In genomic region chr17:78123258-78123929, GRCh38 we compare ENCODE assay signal across 18 cellular contexts. TPM values are rescaled to one million over a fixed set of nuclear protein-coding genes. Genes with fewer than 3 reads are reported as not detected.
DNase-seq lines count a peak whose midpoint lies in the region; ATAC-seq and TF ChIP-seq lines count a peak whose summit lies in the region.
"Had no signal": no experiment of that assay in that cellular context is flagged by ENCODE, and none has a peak within 500 bp of the region (broad histone marks: within the 10 kb centered on the region; RNA-seq: fewer than 3 reads in every experiment).

No MANE protein-coding gene starts in this region.

- peaks cover 65% of the 10 kb centered on the region for H3K4me1 Mint-ChIP-seq in CD4-positive, alpha-beta T cell (ENCODE audit: low read depth)
- peaks cover 50% of the 10 kb centered on the region for H3K4me1 Mint-ChIP-seq in activated naive CD8-positive, alpha-beta T cell treated with anti-CD3 and anti-CD28 coated beads for 36 hours
- H3K4me1 Mint-ChIP-seq in nephron: peaks cover 15% of the 10 kb centered on the region

- CTCF ChIA-PET in CD4-positive, alpha-beta T cell (lab: Charles Lee): interaction anchor here (1.1 to 6.5 kb wide), 5 partner anchors 10 to 46 kb away, joined by 3 to 38 read pairs (median 24); no protein-coding TSS in a partner anchor
- CTCF ChIA-PET in HEK293 (lab: Yijun Ruan, JAX): interaction anchor here (0.6 to 3.3 kb wide), 4 partner anchors 11 to 1017 kb away, joined by 3 to 10 read pairs (median 4); no protein-coding TSS in a partner anchor

- no peaks in the 10 kb centered on the region for H3K9me3 Mint-ChIP-seq in CD4-positive, alpha-beta T cell
- no peaks in the 10 kb centered on the region for H3K9me3 Mint-ChIP-seq in activated naive CD8-positive, alpha-beta T cell treated with anti-CD3 and anti-CD28 coated beads for 36 hours
- no peaks in the 10 kb centered on the region for H3K9me3 Mint-ChIP-seq in nephron

- no peaks in the 10 kb centered on the region for H3K27me3 Mint-ChIP-seq in CD4-positive, alpha-beta T cell
- no peaks in the 10 kb centered on the region for H3K27me3 Mint-ChIP-seq in activated naive CD8-positive, alpha-beta T cell treated with anti-CD3 and anti-CD28 coated beads for 36 hours
- no peaks in the 10 kb centered on the region for H3K27me3 Mint-ChIP-seq in nephron (ENCODE audit: low read depth)

- peak overlapping the region; percentile 92 for H3K27ac ChIP-seq in CD4-positive, alpha-beta T cell (ENCODE audit: low read depth, low read length)
- H3K27ac ChIP-seq in HEK293 (ENCODE audit: extremely low read depth, low read depth, low read length): no peak overlapping the region
- H3K27ac ChIP-seq: gastrocnemius medialis, SJCRH30, uterus had no signal

- H3K4me3 ChIP-seq in HEK293 (ENCODE audit: low read depth, low read length): no peak overlapping the region
- H3K4me3 ChIP-seq: gastrocnemius medialis, SJCRH30, uterus had no signal

- H3K36me3 Mint-ChIP-seq in CD4-positive, alpha-beta T cell (ENCODE audit: low read depth): peaks cover 85% of the 10 kb centered on the region
- peaks cover 49% of the 10 kb centered on the region for H3K36me3 Mint-ChIP-seq in activated naive CD8-positive, alpha-beta T cell treated with anti-CD3 and anti-CD28 coated beads for 36 hours
- peaks cover 12% of the 10 kb centered on the region for H3K36me3 Mint-ChIP-seq in nephron (ENCODE audit: low read depth)

- no peak for DNase-seq in CD4-positive, alpha-beta T cell
- no peak for DNase-seq in activated naive CD8-positive, alpha-beta T cell treated with anti-CD3 and anti-CD28 coated beads for 36 hours
- no peak for DNase-seq in NCI-H345 (lab: John Stamatoyannopoulos, UW)
- no peak for DNase-seq in COLO829 (ENCODE audit: low spot score)
- DNase-seq: BE2C; DND-41; gastrocnemius medialis; H7; KBM-7; NCI-H1436; SJCRH30; stimulated activated CD4-positive, alpha-beta T cell treated with anti-CD3 and anti-CD28 coated beads, Interleukin-4, amount 100 ng/mL, for 24 hours; uterus had no signal

- no peak for TF ChIP-seq CTCF in CD4-positive, alpha-beta T cell (IDR thresholded peaks at IDR 0.05)
- TF ChIP-seq CTCF in HEK293 (tag by site-specific recombination; IDR thresholded peaks at IDR 0.05) (no peak), nephron (IDR thresholded peaks at IDR 0.05; ENCODE audit: unreplicated experiment in 3 of 3) (no peak)

- no peaks in the 10 kb centered on the region for H3K9me3 ChIP-seq in CD4-positive, alpha-beta T cell (ENCODE audit: control insufficient read depth, low read length)
- H3K9me3 ChIP-seq in HEK293 (ENCODE audit: control insufficient read depth, insufficient read depth, low read depth, low read length): no peaks in the 10 kb centered on the region
- H3K9me3 ChIP-seq: BE2C, gastrocnemius medialis, SJCRH30, uterus had no signal

- no peaks in the 10 kb centered on the region for H3K27me3 ChIP-seq in CD4-positive, alpha-beta T cell (ENCODE audit: control insufficient read depth, insufficient read depth, low read length)
- H3K27me3 ChIP-seq: BE2C, SJCRH30 had no signal

- peaks cover 6% of the 10 kb centered on the region; the same call in 1 of the 2 replicates for H3K4me1 ChIP-seq in HEK293 (ENCODE audit: control insufficient read depth, insufficient read depth, low read length)

- peak overlapping the region; percentile 83 for H3K27ac Mint-ChIP-seq in CD4-positive, alpha-beta T cell
- H3K27ac Mint-ChIP-seq in activated naive CD8-positive, alpha-beta T cell treated with anti-CD3 and anti-CD28 coated beads for 36 hours: peak overlapping the region; percentile 93
- H3K27ac Mint-ChIP-seq in nephron: no peak overlapping the region

- peaks cover 7 to 21% of the 10 kb centered on the region in 2 experiments; a peak in 2 of 3 replicates for H3K36me3 ChIP-seq in HEK293 (ENCODE audit: control insufficient read depth in 2 of 2, insufficient read depth in 1 of 2, low read length in 2 of 2)
- H3K36me3 ChIP-seq: BE2C, gastrocnemius medialis, uterus had no signal

- ATAC-seq in CD4-positive, alpha-beta T cell (ENCODE audit: poor library complexity): no peak
- no peak for ATAC-seq in GM21526 (IDR thresholded peaks at IDR 0.05; ENCODE audit: low FRiP score, unreplicated experiment)
- ATAC-seq: gastrocnemius medialis had no signal

- POLR2A ChIA-PET in CD4-positive, alpha-beta T cell (lab: Charles Lee): interaction anchor here (9.8 to 15.4 kb wide), 2 partner anchors 11 to 14 kb away, joined by 151 to 766 read pairs; partner anchors contain the start of gene TMC8
- POLR2A ChIA-PET in HEK293 (lab: Yijun Ruan, JAX): no interaction called here

- intact Hi-C loops in CD4-positive, alpha-beta T cell (cut with DNase I, micrococcal nuclease): loop anchor here in 1 of 2 experiments (10.0 kb wide), 2 partner anchors 241 to 301 kb away; partner anchors contain the start of gene SOCS3

- H3K4me3 Mint-ChIP-seq in CD4-positive, alpha-beta T cell: peak overlapping the region; percentile 85
- H3K4me3 Mint-ChIP-seq in activated naive CD8-positive, alpha-beta T cell treated with anti-CD3 and anti-CD28 coated beads for 36 hours: peak overlapping the region; percentile 90
- peak overlapping the region in 2 of 3 experiments; percentile 8 to 44 for H3K4me3 Mint-ChIP-seq in nephron

TF ChIP-seq in HEK293, 187 proteins besides CTCF, POLR2A, EP300 and RAD21 (continues in another document):
- TF ChIP-seq EGR2 (tag by site-specific recombination; IDR thresholded peaks at IDR 0.05; ENCODE audit: low read depth): peak; percentile 100
- TF ChIP-seq ZNF623 (tag by site-specific recombination; IDR thresholded peaks at IDR 0.05): no peak
- peak; percentile 100 for TF ChIP-seq ZFHX2 (tag by site-specific recombination; conservative IDR thresholded peaks at IDR 0.05)
- no peak for TF ChIP-seq ATF2 (tag by site-specific recombination; IDR thresholded peaks at IDR 0.05; ENCODE audit: low read depth)
- no peak for TF ChIP-seq ZNF768 (tag by site-specific recombination; IDR thresholded peaks at IDR 0.05)
- no peak for TF ChIP-seq ZNF19 (tag by site-specific recombination; IDR thresholded peaks at IDR 0.05; ENCODE audit: low read depth)
- 0 out of 2 replicates have a peak, but pooled peaks have one; percentile 23 for TF ChIP-seq KLF8 (tag by site-specific recombination; IDR thresholded peaks at IDR 0.05)
- no peak for TF ChIP-seq ZNF777 (tag by site-specific recombination; IDR thresholded peaks at IDR 0.05; ENCODE audit: borderline replicate concordance)
- no peak for TF ChIP-seq ZNF513 (tag by site-specific recombination; IDR thresholded peaks at IDR 0.05)
- no peak for TF ChIP-seq ZNF157 (tag by site-specific recombination; IDR thresholded peaks at IDR 0.05)
- TF ChIP-seq ZNF366 (tag by site-specific recombination; conservative IDR thresholded peaks at IDR 0.05): peak; percentile 99
- no peak for TF ChIP-seq KLF9 (tag by site-specific recombination; IDR thresholded peaks at IDR 0.05; ENCODE audit: low read depth)
- no peak for TF ChIP-seq ZNF202 (tag by site-specific recombination; IDR thresholded peaks at IDR 0.05; ENCODE audit: borderline replicate concordance)
- TF ChIP-seq ZNF843 (tag by site-specific recombination; IDR thresholded peaks at IDR 0.05): no peak
- TF ChIP-seq ZNF350 (tag by site-specific recombination; IDR thresholded peaks at IDR 0.05): no peak
- no peak for TF ChIP-seq BCL11A (tag by site-specific recombination; IDR thresholded peaks at IDR 0.05; ENCODE audit: low read depth)
- no peak for TF ChIP-seq ZSCAN18 (tag by site-specific recombination; IDR thresholded peaks at IDR 0.05)

RNA-seq across cellular contexts. Expression of gene TMC6, which starts 5.2 kb away (rescaled TPM):
- 100 to 1,000 TPM; 645 to 659 TPM for total RNA-seq in CD4-positive, alpha-beta T cell
- 100 to 1,000 TPM; 119 to 125 TPM for total RNA-seq in activated naive CD8-positive, alpha-beta T cell treated with anti-CD3 and anti-CD28 coated beads for 36 hours

RNA-seq across cellular contexts. Expression of gene TMC8, which starts 7.2 kb away (rescaled TPM):
- total RNA-seq in CD4-positive, alpha-beta T cell: 100 to 1,000 TPM; 567 to 577 TPM
- 100 to 1,000 TPM; 133 to 136 TPM for total RNA-seq in activated naive CD8-positive, alpha-beta T cell treated with anti-CD3 and anti-CD28 coated beads for 36 hours

RNA-seq across cellular contexts. Expression of gene C17orf99, which starts 22.8 kb away (rescaled TPM):
- not detected for total RNA-seq in CD4-positive, alpha-beta T cell
- not detected for total RNA-seq in activated naive CD8-positive, alpha-beta T cell treated with anti-CD3 and anti-CD28 coated beads for 36 hours
- total RNA-seq: endothelial cell of umbilical vein, gastrocnemius medialis, H7, lung microvascular endothelial cell, SJCRH30 had no signal

RNA-seq across cellular contexts. Expression of gene SYNGR2, which starts 45.0 kb away (rescaled TPM):
- 10 to 100 TPM; 34.9 to 41.3 TPM for total RNA-seq in CD4-positive, alpha-beta T cell
- 100 to 1,000 TPM; 126 to 127 TPM for total RNA-seq in activated naive CD8-positive, alpha-beta T cell treated with anti-CD3 and anti-CD28 coated beads for 36 hours

Comparison
In these comparisons a context has a peak if more than half of its experiments do, and no peak if none do; other contexts are left out.
1. H3K27ac Mint-ChIP-seq: peak in CD4-positive, alpha-beta T cell (single experiment) and activated naive CD8-positive, alpha-beta T cell treated with anti-CD3 and anti-CD28 coated beads for 36 hours (single experiment); none in nephron (0 of 3).
2. H3K4me3 Mint-ChIP-seq: peak in every context shown above with its lines; median percentile 90 in activated naive CD8-positive, alpha-beta T cell treated with anti-CD3 and anti-CD28 coated beads for 36 hours; 85 in CD4-positive, alpha-beta T cell; 26 in nephron.
3. RNA of gene TMC6, which starts 5.2 kb away (total RNA-seq): 645 to 659 TPM in CD4-positive, alpha-beta T cell; 119 to 125 TPM in activated naive CD8-positive, alpha-beta T cell treated with anti-CD3 and anti-CD28 coated beads for 36 hours; every median in the first group is over 4 times any median in the second.
4. RNA of gene TMC8, which starts 7.2 kb away (total RNA-seq): 567 to 577 TPM in CD4-positive, alpha-beta T cell; 133 to 136 TPM in activated naive CD8-positive, alpha-beta T cell treated with anti-CD3 and anti-CD28 coated beads for 36 hours; every median in the first group is over 4 times any median in the second.